Comparison of ENCODE assay signal across 1 cellular context in genomic region chr3:24387493-24387892, GRCh38.
TF ChIP-seq lines count a peak whose summit lies in the region.

No MANE protein-coding gene starts in this region.

TF ChIP-seq in SK-N-SH treated with all-trans-retinoic acid at 6 μM for 48 hours, 23 proteins besides CTCF, POLR2A, EP300 and RAD21 (continued from another document):
- no peak for TF ChIP-seq CSRNP3 (CRISPR knock-in tag; IDR thresholded peaks at IDR 0.05)
- no peak for TF ChIP-seq ZNF70 (CRISPR knock-in tag; IDR thresholded peaks at IDR 0.05)
- no peak for TF ChIP-seq ZFP30 (CRISPR knock-in tag; IDR thresholded peaks at IDR 0.05)
